Comparison of ENCODE assay signal across 8 cellular contexts in the genomic region with DNA sequence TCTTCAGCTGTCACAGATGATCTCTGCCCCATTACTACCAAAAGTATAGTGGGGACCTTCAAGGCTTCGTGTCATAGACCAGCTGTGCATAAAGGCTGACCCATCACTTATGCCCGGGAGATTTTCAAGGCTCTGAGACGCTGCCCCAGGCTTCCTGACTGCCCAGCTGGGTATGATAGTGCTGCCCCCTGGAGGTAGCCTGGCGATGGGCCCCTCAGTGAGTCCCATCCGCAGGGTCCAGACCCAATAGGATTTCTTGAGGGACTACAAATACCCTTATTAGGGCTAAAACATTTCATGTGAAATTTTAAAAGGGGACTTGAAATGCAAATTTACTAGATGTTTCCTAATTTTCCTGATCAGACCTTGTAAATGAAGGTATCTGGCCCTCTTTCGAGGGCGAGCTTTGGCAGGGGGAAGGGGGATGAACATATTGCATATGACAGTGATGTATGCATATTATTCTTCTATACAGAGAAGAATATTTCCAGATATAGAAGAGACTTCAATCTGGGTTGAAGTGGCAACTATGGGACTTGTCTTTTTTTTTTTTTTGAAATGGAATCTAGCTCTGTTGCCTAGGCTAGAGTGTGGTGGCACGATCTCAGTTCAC. TPM values are rescaled to one million over a fixed set of nuclear protein-coding genes. Genes with fewer than 3 reads are reported as not detected.
DNase-seq lines count a peak whose midpoint lies in the region; ATAC-seq and TF ChIP-seq lines count a peak whose summit lies in the region.

No MANE protein-coding gene starts in this region.

- no peak overlapping the region for H3K4me3 ChIP-seq in Caco-2 (ENCODE audit: low read depth, low read length)
- H3K4me3 ChIP-seq in esophagus squamous epithelium = no peak overlapping the region

- H3K36me3 ChIP-seq in Caco-2 (ENCODE audit: control insufficient read depth, insufficient read depth, low read length) = no peaks in the 10 kb centered on the region
- H3K36me3 ChIP-seq in esophagus squamous epithelium = no peaks in the 10 kb centered on the region

- H3K4me3 Mint-ChIP-seq in Caco-2 (ENCODE audit: unreplicated experiment) = no peak overlapping the region
- H3K4me3 Mint-ChIP-seq in activated CD8-positive, alpha-beta T cell treated with anti-CD3 and anti-CD28 coated beads for 36 hours = no peak overlapping the region

- no TSS peak for BruUV-seq in Caco-2 (replicated peaks; lab: Mats Ljungman, UMichigan)

- H3K27me3 ChIP-seq in Caco-2 (replicated peaks; ENCODE audit: control insufficient read depth, insufficient read depth, low read length) (no peaks in the 10 kb centered on the region), esophagus squamous epithelium (no peaks in the 10 kb centered on the region)

- H3K4me1 Mint-ChIP-seq in Caco-2 (ENCODE audit: low read depth, unreplicated experiment) = no peaks in the 10 kb centered on the region
- H3K4me1 Mint-ChIP-seq in activated CD8-positive, alpha-beta T cell treated with anti-CD3 and anti-CD28 coated beads for 36 hours (ENCODE audit: low read depth) = peaks cover 41% of the 10 kb centered on the region

- H3K27me3 Mint-ChIP-seq in Caco-2 (ENCODE audit: insufficient read depth, unreplicated experiment) = no peaks in the 10 kb centered on the region
- no peaks in the 10 kb centered on the region for H3K27me3 Mint-ChIP-seq in activated CD8-positive, alpha-beta T cell treated with anti-CD3 and anti-CD28 coated beads for 36 hours

- POLR2A ChIA-PET in Caco-2 (lab: Charles Lee) = interaction anchor here (0.6 kb wide), 1 partner anchor 117 kb away, joined by 3 read pairs; no protein-coding TSS in a partner anchor
- POLR2A ChIA-PET in activated CD8-positive, alpha-beta T cell treated with anti-CD3 and anti-CD28 coated beads for 36 hours (lab: Charles Lee) = interaction anchor here (0.9 kb wide), 1 partner anchor 8 kb away, joined by 3 read pairs; no protein-coding TSS in a partner anchor

- CTCF ChIA-PET in Caco-2 (lab: Charles Lee) = interaction anchor here (0.6 to 1.2 kb wide), 2 partner anchors 24 to 122 kb away, joined by 3 to 6 read pairs; no protein-coding TSS in a partner anchor
- CTCF ChIA-PET in activated CD8-positive, alpha-beta T cell treated with anti-CD3 and anti-CD28 coated beads for 36 hours (lab: Charles Lee) = interaction anchor here (0.7 to 13.5 kb wide), 50 partner anchors 8 to 783 kb away, joined by 3 to 289 read pairs (median 4); a partner anchor contains a TSS

- DNase-seq in Caco-2 = peak in 1 of 2 experiments; percentile 49
- peak; percentile 83 for DNase-seq in activated CD8-positive, alpha-beta T cell treated with anti-CD3 and anti-CD28 coated beads for 36 hours
- no peak for DNase-seq in esophagus squamous epithelium (lab: John Stamatoyannopoulos, UW)
- DNase-seq in stimulated activated CD4-positive, alpha-beta T cell treated with anti-CD3 and anti-CD28 coated beads, Interleukin-15, amount 100 ng/mL, for 48 hours (ENCODE audit: low read depth in 2 of 2) = peak; percentile 45 to 68
- DNase-seq in GDM1 (lab: John Stamatoyannopoulos, UW) = no peak
- DNase-seq in omental fat pad (ENCODE audit: low spot score) = no peak

- peak; percentile 38 for ATAC-seq in activated CD8-positive, alpha-beta T cell treated with anti-CD3 and anti-CD28 coated beads for 36 hours
- no peak for ATAC-seq in GM18511 (IDR thresholded peaks at IDR 0.05; ENCODE audit: unreplicated experiment)
- no peak for ATAC-seq in omental fat pad (ENCODE audit: low FRiP score)

- H3K36me3 Mint-ChIP-seq in Caco-2 (ENCODE audit: insufficient read depth, unreplicated experiment) = no peaks in the 10 kb centered on the region
- H3K36me3 Mint-ChIP-seq in activated CD8-positive, alpha-beta T cell treated with anti-CD3 and anti-CD28 coated beads for 36 hours (ENCODE audit: low read depth) = no peaks in the 10 kb centered on the region

- peak; percentile 45 to 53 for TF ChIP-seq CTCF in Caco-2 (IDR thresholded peaks at IDR 0.05; ENCODE audit: insufficient read depth in 1 of 2, low read depth in 1 of 2, low read length in 1 of 2, severe bottlenecking in 1 of 2, unreplicated experiment in 1 of 2)
- peak; percentile 74 for TF ChIP-seq CTCF in LNCAP (IDR thresholded peaks at IDR 0.05)
- peak; percentile 90 for TF ChIP-seq CTCF in activated CD8-positive, alpha-beta T cell treated with anti-CD3 and anti-CD28 coated beads for 36 hours (IDR thresholded peaks at IDR 0.05)
- TF ChIP-seq CTCF in esophagus squamous epithelium (IDR thresholded peaks at IDR 0.05) = peak; percentile 12 to 59 (median 53)
- peak in 1 of 3 donors; percentile 5 for TF ChIP-seq CTCF in omental fat pad (IDR thresholded peaks at IDR 0.05)

- H3K9me3 ChIP-seq in Caco-2 = no peaks in the 10 kb centered on the region
- no peaks in the 10 kb centered on the region for H3K9me3 ChIP-seq in esophagus squamous epithelium

- 73 to 82% methylated on average over 5 to 6 of the region's 8 CpGs for WGBS in esophagus squamous epithelium, 2 donors

- H3K27ac Mint-ChIP-seq in Caco-2 (ENCODE audit: unreplicated experiment) = no peak overlapping the region
- H3K27ac Mint-ChIP-seq in activated CD8-positive, alpha-beta T cell treated with anti-CD3 and anti-CD28 coated beads for 36 hours = peak overlapping the region; percentile 12

- no peaks in the 10 kb centered on the region for H3K9me3 Mint-ChIP-seq in Caco-2 (ENCODE audit: unreplicated experiment)
- H3K9me3 Mint-ChIP-seq in activated CD8-positive, alpha-beta T cell treated with anti-CD3 and anti-CD28 coated beads for 36 hours = no peaks in the 10 kb centered on the region

- TF ChIP-seq POLR2A in esophagus squamous epithelium (IDR thresholded peaks at IDR 0.05) = no peak

- H3K4me1 ChIP-seq in Caco-2 (no peaks in the 10 kb centered on the region), esophagus squamous epithelium (no peaks in the 10 kb centered on the region)

- no peak overlapping the region for H3K27ac ChIP-seq in esophagus squamous epithelium

- intact Hi-C loops in Caco-2 (cut with micrococcal nuclease; ENCODE audit: unreplicated experiment) (no loop called here), esophagus squamous epithelium (cut with DNase I) (no loop called here)
- intact Hi-C loops in activated CD8-positive, alpha-beta T cell treated with anti-CD3 and anti-CD28 coated beads for 36 hours (cut with micrococcal nuclease) = loop anchor here (5.0 kb wide), 1 partner anchor 49 kb away; no protein-coding TSS in a partner anchor

RNA-seq across cellular contexts. Expression of a gene that starts 11.7 kb away (rescaled TPM):
- total RNA-seq in Caco-2 (2022) (not detected in 2 replicates), esophagus squamous epithelium (1 to 10 TPM in 1 of 4 donors, under 1 TPM in 2, not detected in 1; 0.88 to 4.2 (median 1.00) TPM), omental fat pad (10 to 100 TPM in 1 of 4 donors, 1 to 10 TPM in 3; 3.2 to 23.2 (median 9.0) TPM)
- total RNA-seq in activated CD8-positive, alpha-beta T cell treated with anti-CD3 and anti-CD28 coated beads for 36 hours = 10 to 100 TPM; 49.4 to 51.7 TPM

RNA-seq across cellular contexts. Expression of a gene that starts 12.8 kb away (rescaled TPM):
- total RNA-seq in Caco-2 (2022) (not detected in 2 replicates), esophagus squamous epithelium (100 to 1,000 TPM in 1 of 4 donors, 1 to 10 TPM in 1, under 1 TPM in 1, not detected in 1; 0.99 to 144 (median 1.1) TPM), omental fat pad (under 1 TPM in 2 of 4 donors, not detected in 2; 0.24 to 0.44 TPM)
- total RNA-seq in activated CD8-positive, alpha-beta T cell treated with anti-CD3 and anti-CD28 coated beads for 36 hours = under 1 TPM in 1 of 2 experiments, not detected in 1; 0.07 TPM

RNA-seq across cellular contexts. Expression of a gene that starts 36.2 kb away (rescaled TPM):
- not detected in 2 replicates for total RNA-seq in Caco-2 (2022)
- total RNA-seq in activated CD8-positive, alpha-beta T cell treated with anti-CD3 and anti-CD28 coated beads for 36 hours = under 1 TPM; 0.54 to 0.81 TPM
- total RNA-seq in esophagus squamous epithelium = not detected
- total RNA-seq in omental fat pad = 10 to 100 TPM in 1 of 4 donors, 1 to 10 TPM in 1, not detected in 2; 5.1 to 65.1 TPM

RNA-seq across cellular contexts. Expression of a gene that starts 36.8 kb away (rescaled TPM):
- 0.18 TPM in 1 of 2 replicates, not detected in the other for total RNA-seq in Caco-2 (2022)
- total RNA-seq in activated CD8-positive, alpha-beta T cell treated with anti-CD3 and anti-CD28 coated beads for 36 hours = not detected
- total RNA-seq in esophagus squamous epithelium = not detected
- total RNA-seq in omental fat pad = not detected

Comparison
In these comparisons a context has a peak if more than half of its experiments do, and no peak if none do; other contexts are left out.
1. DNase-seq: peak in activated CD8-positive, alpha-beta T cell treated with anti-CD3 and anti-CD28 coated beads for 36 hours (single experiment) and stimulated activated CD4-positive, alpha-beta T cell treated with anti-CD3 and anti-CD28 coated beads, Interleukin-15, amount 100 ng/mL, for 48 hours (2 of 2); none in esophagus squamous epithelium (single experiment), GDM1 (single experiment) and omental fat pad (single experiment).